Comparison of ENCODE assay signal across 24 cellular contexts in genomic region chr1:202245391-202245790, GRCh38. TPM values are rescaled to one million over a fixed set of nuclear protein-coding genes. Genes with fewer than 3 reads are reported as not detected.
"Had no signal": no experiment of that assay in that cellular context is flagged by ENCODE, and none has a peak within 500 bp of the region (broad histone marks: within the 10 kb centered on the region; RNA-seq: fewer than 3 reads in every experiment).

No MANE protein-coding gene starts in this region.

- H3K9me3 Mint-ChIP-seq: activated naive CD4-positive, alpha-beta T cell treated with anti-CD3 and anti-CD28 coated beads, Interleukin-2, amount 10 ng/mL, durations not matched to agents 7 days and 5 days; activated T-cell treated with anti-CD3 and anti-CD28 coated beads, Interleukin-2, amount 50 U/mL, for 4 hours; dendritic cell treated with granulocyte-macrophage colony-stimulating factor and Interleukin-4, amounts not matched to agents 40 ng/mL and 50 ng/mL, for 4 days; mesothelial cell of epicardium; naive thymus-derived CD8-positive, alpha-beta T cell had no signal

- H3K4me1 Mint-ChIP-seq: activated naive CD4-positive, alpha-beta T cell treated with anti-CD3 and anti-CD28 coated beads, Interleukin-2, amount 10 ng/mL, durations not matched to agents 7 days and 5 days; mesothelial cell of epicardium; naive thymus-derived CD8-positive, alpha-beta T cell had no signal

- ATAC-seq: activated CD8-positive, alpha-beta T cell treated with anti-CD3 and anti-CD28 coated beads, Interleukin-2, amount 10 ng/mL, durations not matched to agents 7 days and 5 days; activated T-cell treated with anti-CD3 and anti-CD28 coated beads, Interleukin-2, amount 50 U/mL, for 4 hours; left lobe of liver; naive thymus-derived CD8-positive, alpha-beta T cell had no signal

- H3K27ac ChIP-seq: cardiac muscle cell, heart right ventricle, neutrophil, parathyroid adenoma, upper lobe of left lung had no signal

- H3K36me3 Mint-ChIP-seq: activated naive CD4-positive, alpha-beta T cell treated with anti-CD3 and anti-CD28 coated beads, Interleukin-2, amount 10 ng/mL, durations not matched to agents 7 days and 5 days; mesothelial cell of epicardium; naive thymus-derived CD8-positive, alpha-beta T cell had no signal

- H3K27me3 ChIP-seq: cardiac muscle cell, upper lobe of left lung had no signal

- H3K36me3 ChIP-seq: cardiac muscle cell, heart right ventricle, neutrophil, upper lobe of left lung had no signal

- H3K9me3 ChIP-seq: heart right ventricle, neutrophil, SK-N-SH, upper lobe of left lung had no signal

- H3K4me3 Mint-ChIP-seq: activated CD8-positive, alpha-beta T cell treated with anti-CD3 and anti-CD28 coated beads, Interleukin-2, amount 10 ng/mL, durations not matched to agents 7 days and 5 days; activated naive CD4-positive, alpha-beta T cell treated with anti-CD3 and anti-CD28 coated beads, Interleukin-2, amount 10 ng/mL, durations not matched to agents 7 days and 5 days; activated T-cell treated with anti-CD3 and anti-CD28 coated beads, Interleukin-2, amount 50 U/mL, for 4 hours; dendritic cell treated with granulocyte-macrophage colony-stimulating factor and Interleukin-4, amounts not matched to agents 40 ng/mL and 50 ng/mL, for 4 days; mesothelial cell of epicardium; naive thymus-derived CD8-positive, alpha-beta T cell had no signal

- H3K4me3 ChIP-seq: cardiac muscle cell, heart right ventricle, upper lobe of left lung had no signal

- DNase-seq: activated CD4-positive, alpha-beta T cell treated with anti-CD3 and anti-CD28 coated beads for 1 hour; activated CD4-positive, alpha-beta T cell treated with anti-CD3 and anti-CD28 coated beads, Interleukin-2, amount 50 U/mL, for 1 hour; activated CD8-positive, alpha-beta T cell treated with anti-CD3 and anti-CD28 coated beads, Interleukin-2, amount 10 ng/mL, durations not matched to agents 7 days and 5 days; activated naive CD4-positive, alpha-beta T cell treated with anti-CD3 and anti-CD28 coated beads, Interleukin-2, amount 10 ng/mL, durations not matched to agents 7 days and 5 days; activated T-cell treated with anti-CD3 and anti-CD28 coated beads, Interleukin-2, amount 50 U/mL, for 4 hours; amygdala; effector CD4-positive, alpha-beta T cell; erythroblast; foreskin fibroblast; heart right ventricle; SK-N-SH; stimulated activated CD4-positive, alpha-beta T cell treated with anti-CD3 and anti-CD28 coated beads, Interleukin-4, amount 100 ng/mL, for 1 hour; stimulated activated naive CD4-positive, alpha-beta T cell had no signal

- H3K27ac Mint-ChIP-seq: activated CD8-positive, alpha-beta T cell treated with anti-CD3 and anti-CD28 coated beads, Interleukin-2, amount 10 ng/mL, durations not matched to agents 7 days and 5 days; activated naive CD4-positive, alpha-beta T cell treated with anti-CD3 and anti-CD28 coated beads, Interleukin-2, amount 10 ng/mL, durations not matched to agents 7 days and 5 days; dendritic cell treated with granulocyte-macrophage colony-stimulating factor and Interleukin-4, amounts not matched to agents 40 ng/mL and 50 ng/mL, for 4 days; mesothelial cell of epicardium had no signal

- H3K4me1 ChIP-seq: parathyroid adenoma had no signal

RNA-seq across cellular contexts. Expression of gene LGR6, which starts 51.8 kb away (rescaled TPM):
- total RNA-seq: cardiac muscle cell, fibroblast of lung, lung microvascular endothelial cell, subcutaneous adipose tissue had no signal
